In the genomic region with DNA sequence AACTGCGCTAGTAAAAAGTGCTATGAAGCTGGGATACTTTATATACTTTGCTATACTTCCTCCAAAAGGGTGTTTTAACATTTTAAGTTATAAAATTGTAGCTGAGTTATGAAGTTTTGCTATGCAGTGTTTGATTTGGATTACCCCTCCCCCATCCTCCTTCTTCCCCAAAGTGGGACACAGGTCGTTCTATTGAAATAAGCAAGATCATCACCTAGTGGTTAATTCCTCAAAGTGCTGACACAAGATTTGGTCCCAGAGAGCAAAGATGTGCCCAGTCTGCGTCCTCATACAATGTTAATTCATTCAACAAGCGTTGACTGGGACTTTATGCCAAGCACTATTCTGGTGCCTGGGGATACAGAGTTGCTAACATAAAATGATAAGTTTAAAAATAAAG, we compare ENCODE assay signal across 11 cellular contexts.
A peak's percentile ranks its signal among the peaks of the same experiment; 100 is the strongest.
DNase-seq lines count a peak whose midpoint lies in the region; TF ChIP-seq lines count a peak whose summit lies in the region.
"Had no signal": no experiment of that assay in that cellular context is flagged by ENCODE, and none has a peak within 500 bp of the region (broad histone marks: within the 10 kb centered on the region; RNA-seq: fewer than 3 reads in every experiment).

No MANE protein-coding gene starts in this region.

- no peak overlapping the region for H3K56ac ChIP-seq in H9 (ENCODE audit: insufficient read length, low read depth, low read length)

- H3K23me2 ChIP-seq in H9 (ENCODE audit: insufficient read length, low read depth, low read length, poor library complexity, severe bottlenecking): no peaks in the 10 kb centered on the region

- no peaks in the 10 kb centered on the region for H3K79me1 ChIP-seq in H9 (ENCODE audit: insufficient read depth, low read depth, low read length, poor library complexity, severe bottlenecking)

- H4K20me1 ChIP-seq in H9 (ENCODE audit: control insufficient read depth, insufficient read depth, insufficient read length): no peaks in the 10 kb centered on the region

- H3K4me3 Mint-ChIP-seq in H9: no peak overlapping the region
- H3K4me3 Mint-ChIP-seq: activated naive CD8-positive, alpha-beta T cell had no signal

- H3K4ac ChIP-seq in H9 (ENCODE audit: low read depth, low read length): no peak overlapping the region

- H2BK20ac ChIP-seq in H9 (ENCODE audit: low read depth, low read length, poor library complexity, severe bottlenecking): no peak overlapping the region

- H3K27me3 Mint-ChIP-seq in H9 (ENCODE audit: low read depth): peaks cover 2% of the 10 kb centered on the region; the same call in 1 of the 2 replicates
- H3K27me3 Mint-ChIP-seq: activated naive CD8-positive, alpha-beta T cell had no signal

- no peak overlapping the region for H3K18ac ChIP-seq in H9 (ENCODE audit: insufficient read length, low read depth, low read length)

- no peak overlapping the region for H3T11ph ChIP-seq in H9 (ENCODE audit: low read length)

- no peaks in the 10 kb centered on the region for H3K9me3 ChIP-seq in H9 (ENCODE audit: control insufficient read depth, low read depth, low read length)

- no peak overlapping the region for H3K14ac ChIP-seq in H9 (ENCODE audit: insufficient read depth, low read length)

- H2BK15ac ChIP-seq in H9 (ENCODE audit: low read depth, low read length): no peak overlapping the region

- H3K79me2 ChIP-seq in H9 (ENCODE audit: insufficient read depth, low read length): no peaks in the 10 kb centered on the region

- H4K5ac ChIP-seq in H9 (ENCODE audit: insufficient read length, low read depth, low read length): no peak overlapping the region

- no peak overlapping the region for H2AFZ ChIP-seq in H9 (ENCODE audit: low read length)

- no peak overlapping the region for H2BK5ac ChIP-seq in H9 (ENCODE audit: insufficient read length, low read length)

- DNase-seq in AG09309 (ENCODE audit: low read depth): no peak
- DNase-seq in H9: no peak
- DNase-seq in SW480 (ENCODE audit: low spot score): peak; percentile 16
- DNase-seq in iPS-NIHi7 (ENCODE audit: extremely low spot score): peak; percentile 64
- no peak for DNase-seq in dedifferentiated amniotic fluid mesenchymal stem cell (ENCODE audit: extremely low spot score)
- no peak for DNase-seq in activated gamma-delta T cell (lab: John Stamatoyannopoulos, UW)
- DNase-seq in NCI-H146 treated with DMSO at 0.1 percent for 48 hours (lab: John Stamatoyannopoulos, UW; ENCODE audit: unreplicated experiment): no peak
- no peak for DNase-seq in HK-2 (ENCODE audit: unreplicated experiment)
- DNase-seq: activated CD4-positive, alpha-beta T cell treated with anti-CD3 and anti-CD28 coated beads, Interleukin-2, amount 50 U/mL, for 48 hours had no signal

- no peak overlapping the region for H2BK12ac ChIP-seq in H9 (ENCODE audit: insufficient read length, low read depth, low read length)

- H3K27ac Mint-ChIP-seq in H9: no peak overlapping the region
- H3K27ac Mint-ChIP-seq: activated naive CD8-positive, alpha-beta T cell had no signal

- H3K4me1 ChIP-seq in H9 (ENCODE audit: insufficient read depth, low read length): no peaks in the 10 kb centered on the region

- H3K9me3 Mint-ChIP-seq in H9: no peaks in the 10 kb centered on the region

- H3K23ac ChIP-seq in H9 (ENCODE audit: insufficient read length, low read depth, low read length): no peak overlapping the region

- TF ChIP-seq CTCF in AG09309 (IDR thresholded peaks at IDR 0.05; ENCODE audit: control insufficient read depth, insufficient read depth, low read depth, low read length, missing control alignments) (peak; percentile 42), H9 (conservative IDR thresholded peaks at IDR 0.05) (peak; percentile 68)

- no peak overlapping the region for H4K8ac ChIP-seq in H9 (replicated peaks; ENCODE audit: insufficient read length, low read depth, low read length)

- no CpG with 5 or more reads among the region's 4 CpGs for WGBS in H9 (ENCODE audit: extremely low coverage, insufficient read length, low lambda C conversion rate)

- H3K36me3 Mint-ChIP-seq in H9 (ENCODE audit: insufficient read depth in 1 of 3, low read depth in 3 of 3): no peaks in the 10 kb centered on the region
- H3K36me3 Mint-ChIP-seq: activated naive CD8-positive, alpha-beta T cell had no signal

- H2BK120ac ChIP-seq in H9 (ENCODE audit: low read depth, low read length, poor library complexity, severe bottlenecking): no peak overlapping the region

- H3K4me2 ChIP-seq in H9 (ENCODE audit: insufficient read depth, insufficient read length, low read length): no peak overlapping the region

- peaks cover 0 to 8% of the 10 kb centered on the region in 2 experiments; a peak in 3 of 4 replicates for H3K4me1 Mint-ChIP-seq in H9

- no peak overlapping the region for H2AK5ac ChIP-seq in H9 (ENCODE audit: insufficient read length, low read length)

- no peak overlapping the region for H3K27ac ChIP-seq in H9 (ENCODE audit: insufficient read length, low read depth, low read length)
- H3K27ac ChIP-seq: HL-60 had no signal

- H3K9ac ChIP-seq in H9 (ENCODE audit: extremely low read depth, insufficient read length, low read length): no peak overlapping the region

- H3K4me3 ChIP-seq in AG09309 (ENCODE audit: control insufficient read depth, low read depth, low read length): no peak overlapping the region

- H3K27me3 ChIP-seq in H9 (ENCODE audit: insufficient read depth, low read length): no peaks in the 10 kb centered on the region

- H4K91ac ChIP-seq in H9 (ENCODE audit: insufficient read length, low read depth, low read length): no peak overlapping the region

Comparison
In these comparisons a context has a peak if more than half of its experiments do, and no peak if none do; other contexts are left out.
1. DNase-seq: peak in SW480 (single experiment) and iPS-NIHi7 (single experiment); none in AG09309 (single experiment), H9 (single experiment), dedifferentiated amniotic fluid mesenchymal stem cell (single experiment), activated gamma-delta T cell (single experiment), NCI-H146 treated with DMSO at 0.1 percent for 48 hours (single experiment) and HK-2 (single experiment).